ENCODE assay signal across 1 cellular context in genomic region chr3:48446043-48446424, GRCh38.
TF ChIP-seq lines count a peak whose summit lies in the region.

No MANE protein-coding gene starts in this region.

TF ChIP-seq in endothelial cell of umbilical vein, 7 proteins besides CTCF, POLR2A, EP300 and RAD21:
- TF ChIP-seq MYC (IDR thresholded peaks at IDR 0.05; ENCODE audit: low read depth, low read length) (no peak), EZH2 (IDR thresholded peaks at IDR 0.05; ENCODE audit: borderline replicate concordance, low read depth, low read length, severe bottlenecking) (no peak), GATA2 (IDR thresholded peaks at IDR 0.05; ENCODE audit: insufficient read depth, insufficient read length, low read depth, low read length) (no peak), POLR2AphosphoS5 (IDR thresholded peaks at IDR 0.05; ENCODE audit: insufficient read depth, low read depth, low read length) (no peak), FOS (IDR thresholded peaks at IDR 0.05; ENCODE audit: borderline replicate concordance, insufficient read depth, low read length) (no peak), MAX (IDR thresholded peaks at IDR 0.05; ENCODE audit: insufficient read depth, insufficient read length) (no peak), JUN (IDR thresholded peaks at IDR 0.05; ENCODE audit: borderline replicate concordance, insufficient read depth, insufficient read length, low read depth) (no peak)
